In genomic region chr3:72949016-72949415, GRCh38 we compare ENCODE assay signal across 22 cellular contexts.
"Had no signal": no experiment of that assay in that cellular context is flagged by ENCODE, and none has a peak within 500 bp of the region (broad histone marks: within the 10 kb centered on the region; RNA-seq: fewer than 3 reads in every experiment).

No MANE protein-coding gene starts in this region.

- DNase-seq: activated CD4-positive, alpha-beta memory T cell treated with anti-CD3 and anti-CD28 coated beads for 36 hours; activated CD4-positive, alpha-beta T cell treated with anti-CD3 and anti-CD28 coated beads, Interleukin-2, amount 10 ng/mL, durations not matched to agents 24 days and 14 days; activated CD4-positive, CD25-positive, alpha-beta regulatory T cell treated with anti-CD3 and anti-CD28 coated beads, Interleukin-2, amount 50 U/mL, for 72 hours; activated naive CD4-positive, alpha-beta T cell; activated T-cell treated with anti-CD3 and anti-CD28 coated beads, Interleukin-2, amount 50 U/mL, for 48 hours; anterior cingulate cortex; body of pancreas; cerebellar nuclear complex; colonic mucosa; effector memory CD4-positive, alpha-beta T cell; lower lobe of right lung; mesenchymal stem cell; natural killer cell; posterior cingulate gyrus; stimulated activated CD4-positive, alpha-beta T cell treated with anti-CD3 and anti-CD28 coated beads, Interleukin-12 subunit alpha, Interleukin-12 subunit beta, amount 100 ng/mL, for 4 hours; stimulated activated CD4-positive, alpha-beta T cell treated with anti-CD3 and anti-CD28 coated beads, Interleukin-4, amount 100 ng/mL, for 1 hour; stimulated activated naive CD8-positive, alpha-beta T cell treated with anti-CD3 and anti-CD28 coated beads, Interleukin-15, Interleukin-2, amounts not matched to agents 100 U/mL and 50 U/mL, for 24 hours; T-helper 2 cell had no signal

- ATAC-seq: activated naive CD4-positive, alpha-beta T cell treated with anti-CD3 and anti-CD28 coated beads, Interleukin-2, amount 50 U/mL, for 72 hours; body of pancreas; lower lobe of right lung; natural killer cell; sciatic nerve; stimulated activated naive CD8-positive, alpha-beta T cell treated with anti-CD3 and anti-CD28 coated beads, Interleukin-15, Interleukin-2, amounts not matched to agents 100 U/mL and 50 U/mL, for 24 hours had no signal

- H3K4me3 ChIP-seq: body of pancreas, colonic mucosa, lower lobe of right lung, skin epidermis, thoracic aorta had no signal

- H3K4me1 ChIP-seq: body of pancreas, colonic mucosa, lower lobe of right lung had no signal

- H3K27ac ChIP-seq: body of pancreas, colonic mucosa, lower lobe of right lung, skin epidermis, thoracic aorta had no signal

- H3K36me3 ChIP-seq: colonic mucosa, lower lobe of right lung, thoracic aorta had no signal

- H3K9me3 ChIP-seq: body of pancreas, colonic mucosa, lower lobe of right lung, thoracic aorta had no signal

- H3K27me3 ChIP-seq: body of pancreas, colonic mucosa had no signal
